1 cellular context compared by ENCODE assay signal in genomic region chr6:50925548-50925947, GRCh38.
A peak's percentile ranks its signal among the peaks of the same experiment; 100 is the strongest.
TF ChIP-seq lines count a peak whose summit lies in the region.

No MANE protein-coding gene starts in this region.

TF ChIP-seq in K562, 482 proteins besides CTCF, POLR2A, EP300 and RAD21 (continued from another document and continues in another):
- TF ChIP-seq SFPQ (IDR thresholded peaks at IDR 0.05; ENCODE audit: low read depth, low read length) (no peak), PRMT5 (CRISPR knock-in tag; IDR thresholded peaks at IDR 0.05) (no peak), TFE3 (CRISPR knock-in tag; IDR thresholded peaks at IDR 0.05) (no peak), NR0B1 (IDR thresholded peaks at IDR 0.05; ENCODE audit: partially characterized antibody) (no peak), EHMT2 (IDR thresholded peaks at IDR 0.05) (0 out of 2 replicates have a peak, but pooled peaks have one; percentile 29), IRF1 (CRISPR knock-in tag; IDR thresholded peaks at IDR 0.05; ENCODE audit: borderline replicate concordance) (no peak), FOXM1 (IDR thresholded peaks at IDR 0.05; ENCODE audit: low read depth) (peak; percentile 68; the same call in 1 of the 2 replicates), FOXM1 (CRISPR knock-in tag; IDR thresholded peaks at IDR 0.05; ENCODE audit: low read depth) (no peak), TEAD4 (IDR thresholded peaks at IDR 0.05; ENCODE audit: low read length) (no peak), TEAD4 (CRISPR knock-in tag; IDR thresholded peaks at IDR 0.05; ENCODE audit: borderline replicate concordance) (no peak), EZH2 (IDR thresholded peaks at IDR 0.05; ENCODE audit: borderline replicate concordance, low read depth, low read length) (no peak), MNT (conservative IDR thresholded peaks at IDR 0.05) (peak in 1 of 2 experiments; percentile 29; a peak in 2 of 4 replicates), FOXK2 (conservative IDR thresholded peaks at IDR 0.05 in 1 of 2, IDR thresholded peaks at IDR 0.05 in 1 of 2; ENCODE audit: low read depth in 2 of 2) (peak; percentile 49 to 53; a peak in 2 of 4 replicates), NCOA2 (IDR thresholded peaks at IDR 0.05; ENCODE audit: partially characterized antibody in 2 of 2) (no peak), TCFL5 (CRISPR knock-in tag; conservative IDR thresholded peaks at IDR 0.05) (no peak), CHAMP1 (IDR thresholded peaks at IDR 0.05) (peak; percentile 83; the same call in 1 of the 2 replicates), CREM (IDR thresholded peaks at IDR 0.05; ENCODE audit: low read depth) (no peak), E4F1 (CRISPR knock-in tag; IDR thresholded peaks at IDR 0.05; ENCODE audit: borderline replicate concordance) (no peak), FOS (IDR thresholded peaks at IDR 0.05; ENCODE audit: extremely low read depth, insufficient read length) (no peak), ZNF511 (CRISPR knock-in tag; IDR thresholded peaks at IDR 0.05) (no peak), SMARCC2 (IDR thresholded peaks at IDR 0.05; ENCODE audit: low read depth) (no peak), ETS1 (conservative IDR thresholded peaks at IDR 0.05; ENCODE audit: control insufficient read depth, low read depth, low read length) (no peak), ZNF253 (CRISPR knock-in tag; conservative IDR thresholded peaks at IDR 0.05) (no peak), HCFC1 (IDR thresholded peaks at IDR 0.05; ENCODE audit: low read depth, low read length) (no peak), ARID1B (IDR thresholded peaks at IDR 0.05) (peak; percentile 52), FOXA1 (IDR thresholded peaks at IDR 0.05; ENCODE audit: borderline replicate concordance) (no peak), ZKSCAN3 (CRISPR knock-in tag; IDR thresholded peaks at IDR 0.05) (no peak), PBX2 (CRISPR knock-in tag; IDR thresholded peaks at IDR 0.05; ENCODE audit: low read depth) (no peak), PBX2 (tag; conservative IDR thresholded peaks at IDR 0.05; ENCODE audit: low read depth) (no peak; the same call in 1 of the 2 replicates), ZNF507 (tag; conservative IDR thresholded peaks at IDR 0.05) (no peak), ZNF586 (CRISPR knock-in tag; conservative IDR thresholded peaks at IDR 0.05) (no peak), CC2D1A (IDR thresholded peaks at IDR 0.05) (peak; percentile 54; the same call in 1 of the 2 replicates), PTTG1 (tag; IDR thresholded peaks at IDR 0.05; ENCODE audit: low read depth) (no peak), NEUROD1 (IDR thresholded peaks at IDR 0.05; ENCODE audit: borderline replicate concordance, low read depth, low read length, partially characterized antibody) (no peak), SMAD3 (CRISPR knock-in tag; conservative IDR thresholded peaks at IDR 0.05) (no peak), STAT5A (IDR thresholded peaks at IDR 0.05; ENCODE audit: borderline replicate concordance, low read length) (no peak), TSHZ1 (CRISPR knock-in tag; IDR thresholded peaks at IDR 0.05) (no peak), NFATC3 (IDR thresholded peaks at IDR 0.05) (no peak), STAT5B (CRISPR knock-in tag; IDR thresholded peaks at IDR 0.05) (no peak), ZNF124 (CRISPR knock-in tag; IDR thresholded peaks at IDR 0.05) (no peak), CXXC5 (CRISPR knock-in tag; IDR thresholded peaks at IDR 0.05) (no peak)
